ENCODE assay signal across 29 cellular contexts in the genomic region with DNA sequence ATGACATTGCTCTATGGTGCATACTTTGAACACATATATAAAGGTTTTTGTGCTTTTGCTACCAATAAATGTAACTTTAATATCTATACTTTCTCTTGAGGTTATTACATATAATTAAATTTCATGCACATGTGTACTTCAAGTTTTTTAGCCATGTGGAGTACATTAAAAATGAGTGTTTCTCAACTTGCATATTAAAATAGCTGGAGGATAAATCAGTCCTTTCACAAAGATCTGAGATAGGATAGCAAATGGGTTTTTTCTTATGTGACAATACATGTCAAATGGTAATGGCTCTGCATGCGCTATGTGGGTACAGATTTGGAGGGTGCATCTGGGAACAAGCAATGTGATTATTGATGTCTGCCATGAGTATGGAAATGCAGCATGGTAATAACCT. TPM values are rescaled to one million over a fixed set of nuclear protein-coding genes. Genes with fewer than 3 reads are reported as not detected.
"Had no signal": no experiment of that assay in that cellular context is flagged by ENCODE, and none has a peak within 500 bp of the region (broad histone marks: within the 10 kb centered on the region; RNA-seq: fewer than 3 reads in every experiment).

No MANE protein-coding gene starts in this region.

- H3K27ac Mint-ChIP-seq: dendritic cell treated with granulocyte-macrophage colony-stimulating factor and Interleukin-4, amounts not matched to agents 40 ng/mL and 50 ng/mL, for 4 days; effector memory CD8-positive, alpha-beta T cell; endodermal cell had no signal

- H3K9me3 ChIP-seq: colonic mucosa, esophagus muscularis mucosa, esophagus squamous epithelium, gastrocnemius medialis, gastroesophageal sphincter, heart left ventricle, heart right ventricle had no signal

- H3K4me3 Mint-ChIP-seq: dendritic cell treated with granulocyte-macrophage colony-stimulating factor and Interleukin-4, amounts not matched to agents 40 ng/mL and 50 ng/mL, for 4 days; effector memory CD8-positive, alpha-beta T cell; endodermal cell had no signal

- H3K36me3 ChIP-seq: colonic mucosa, esophagus muscularis mucosa, esophagus squamous epithelium, gastrocnemius medialis, gastroesophageal sphincter, heart left ventricle, heart right ventricle had no signal

- DNase-seq: colonic mucosa; cortex of kidney; dermis blood vessel endothelial cell; dorsolateral prefrontal cortex; effector CD4-positive, alpha-beta T cell; effector CD8-positive, alpha-beta T cell; effector memory CD4-positive, alpha-beta T cell; effector memory CD8-positive, alpha-beta T cell; endodermal cell; erythroblast; esophagus squamous epithelium; foreskin fibroblast; foreskin keratinocyte; gastrocnemius medialis; glutamatergic neuron; head of caudate nucleus; heart left ventricle; heart right ventricle had no signal

- H3K4me3 ChIP-seq: colonic mucosa, coronary artery, dorsolateral prefrontal cortex, esophagus muscularis mucosa, esophagus squamous epithelium, gastrocnemius medialis, gastroesophageal sphincter, heart left ventricle, heart right ventricle had no signal

- H3K27me3 ChIP-seq: colonic mucosa, esophagus squamous epithelium, foreskin keratinocyte, gastrocnemius medialis, gastroesophageal sphincter, heart right ventricle had no signal

- H3K27ac ChIP-seq: colonic mucosa, coronary artery, dorsolateral prefrontal cortex, epithelial cell of prostate, esophagus muscularis mucosa, esophagus squamous epithelium, foreskin keratinocyte, gastrocnemius medialis, gastroesophageal sphincter, heart left ventricle, heart right ventricle had no signal

- H3K9me3 Mint-ChIP-seq: dendritic cell treated with granulocyte-macrophage colony-stimulating factor and Interleukin-4, amounts not matched to agents 40 ng/mL and 50 ng/mL, for 4 days; effector memory CD8-positive, alpha-beta T cell; endodermal cell had no signal

- H3K4me1 ChIP-seq: colonic mucosa, esophagus muscularis mucosa, esophagus squamous epithelium, gastrocnemius medialis, gastroesophageal sphincter, heart left ventricle, heart right ventricle had no signal

- H3K27me3 Mint-ChIP-seq: dendritic cell treated with granulocyte-macrophage colony-stimulating factor and Interleukin-4, amounts not matched to agents 40 ng/mL and 50 ng/mL, for 4 days had no signal

- H3K4me1 Mint-ChIP-seq: endodermal cell had no signal

- ATAC-seq: effector memory CD8-positive, alpha-beta T cell; esophagus mucosa; foreskin keratinocyte; gastrocnemius medialis; gastroesophageal sphincter; heart left ventricle; heart right ventricle had no signal

RNA-seq across cellular contexts. Expression of gene COL6A6, which starts 48.7 kb away (rescaled TPM):
- total RNA-seq: colonic mucosa, dermis blood vessel endothelial cell, dermis microvascular lymphatic vessel endothelial cell, endothelial cell of umbilical vein, epithelial cell of proximal tubule, fibroblast of villous mesenchyme, foreskin keratinocyte, gastroesophageal sphincter, glomerular endothelial cell had no signal
- polyA plus RNA-seq: endothelial cell of umbilical vein, foreskin keratinocyte had no signal
